In genomic region chr9:81680006-81680405, GRCh38 we compare ENCODE assay signal across 18 cellular contexts.
"Had no signal": no experiment of that assay in that cellular context is flagged by ENCODE, and none has a peak within 500 bp of the region (broad histone marks: within the 10 kb centered on the region; RNA-seq: fewer than 3 reads in every experiment).

No MANE protein-coding gene starts in this region.

- ATAC-seq: activated CD8-positive, alpha-beta memory T cell treated with anti-CD3 and anti-CD28 coated beads, Interleukin-2, amount 10 ng/mL, durations not matched to agents 7 days and 5 days; activated T-cell treated with anti-CD3 and anti-CD28 coated beads, Interleukin-2, amount 50 U/mL, for 4 hours; heart left ventricle; left cardiac atrium; lower lobe of right lung; sciatic nerve; stimulated activated naive CD8-positive, alpha-beta T cell treated with anti-CD3 and anti-CD28 coated beads, Interleukin-15, Interleukin-2, amounts not matched to agents 100 U/mL and 50 U/mL, for 24 hours; upper lobe of right lung had no signal

- H3K4me3 ChIP-seq: adrenal gland, colonic mucosa, heart left ventricle, lower lobe of right lung, upper lobe of right lung had no signal

- DNase-seq: activated CD4-positive, alpha-beta memory T cell treated with anti-CD3 and anti-CD28 coated beads for 36 hours; activated CD8-positive, alpha-beta memory T cell treated with anti-CD3 and anti-CD28 coated beads, Interleukin-2, amount 10 ng/mL, durations not matched to agents 7 days and 5 days; activated effector memory CD4-positive, alpha-beta T cell treated with anti-CD3 and anti-CD28 coated beads, Interleukin-2, amount 50 U/mL, for 16 hours; activated T-cell treated with anti-CD3 and anti-CD28 coated beads, Interleukin-2, amount 50 U/mL, for 4 hours; adrenal gland; colonic mucosa; foreskin fibroblast; heart left ventricle; left cardiac atrium; lower lobe of right lung; naive B cell; occipital lobe; stimulated activated naive CD8-positive, alpha-beta T cell treated with anti-CD3 and anti-CD28 coated beads, Interleukin-15, Interleukin-2, amounts not matched to agents 100 U/mL and 50 U/mL, for 24 hours; T-helper 1 cell; upper lobe of right lung had no signal

- H3K36me3 ChIP-seq: adrenal gland, colonic mucosa had no signal

- H3K9me3 ChIP-seq: adrenal gland, colonic mucosa, heart left ventricle, lower lobe of right lung, upper lobe of right lung had no signal

- H3K36me3 Mint-ChIP-seq: activated CD4-positive, alpha-beta memory T cell treated with anti-CD3 and anti-CD28 coated beads for 36 hours; activated CD8-positive, alpha-beta memory T cell treated with anti-CD3 and anti-CD28 coated beads, Interleukin-2, amount 10 ng/mL, durations not matched to agents 7 days and 5 days; activated naive CD4-positive, alpha-beta T cell treated with anti-CD3 and anti-CD28 coated beads, Interleukin-2, amount 50 U/mL, for 24 hours had no signal

- H3K27me3 ChIP-seq: adrenal gland, colonic mucosa had no signal

- H3K4me1 Mint-ChIP-seq: activated CD8-positive, alpha-beta memory T cell treated with anti-CD3 and anti-CD28 coated beads, Interleukin-2, amount 10 ng/mL, durations not matched to agents 7 days and 5 days had no signal

- H3K4me3 Mint-ChIP-seq: activated CD4-positive, alpha-beta memory T cell treated with anti-CD3 and anti-CD28 coated beads for 36 hours; activated CD8-positive, alpha-beta memory T cell treated with anti-CD3 and anti-CD28 coated beads, Interleukin-2, amount 10 ng/mL, durations not matched to agents 7 days and 5 days; activated naive CD4-positive, alpha-beta T cell treated with anti-CD3 and anti-CD28 coated beads, Interleukin-2, amount 50 U/mL, for 24 hours; activated T-cell treated with anti-CD3 and anti-CD28 coated beads, Interleukin-2, amount 50 U/mL, for 4 hours had no signal

- H3K9me3 Mint-ChIP-seq: activated CD4-positive, alpha-beta memory T cell treated with anti-CD3 and anti-CD28 coated beads for 36 hours; activated naive CD4-positive, alpha-beta T cell treated with anti-CD3 and anti-CD28 coated beads, Interleukin-2, amount 50 U/mL, for 24 hours; activated T-cell treated with anti-CD3 and anti-CD28 coated beads, Interleukin-2, amount 50 U/mL, for 4 hours; naive B cell had no signal

- H3K27ac Mint-ChIP-seq: activated CD4-positive, alpha-beta memory T cell treated with anti-CD3 and anti-CD28 coated beads for 36 hours; activated CD8-positive, alpha-beta memory T cell treated with anti-CD3 and anti-CD28 coated beads, Interleukin-2, amount 10 ng/mL, durations not matched to agents 7 days and 5 days; activated naive CD4-positive, alpha-beta T cell treated with anti-CD3 and anti-CD28 coated beads, Interleukin-2, amount 50 U/mL, for 24 hours had no signal

- H3K27ac ChIP-seq: adrenal gland, colonic mucosa, heart left ventricle, lower lobe of right lung, upper lobe of right lung, VCaP had no signal

- H3K27me3 Mint-ChIP-seq: naive B cell had no signal
